In genomic region chr17:45948881-45949624, GRCh38 we compare ENCODE assay signal across 9 cellular contexts. TPM values are rescaled to one million over a fixed set of nuclear protein-coding genes. Genes with fewer than 3 reads are reported as not detected.
DNase-seq lines count a peak whose midpoint lies in the region; ATAC-seq, FAIRE-seq and TF ChIP-seq lines count a peak whose summit lies in the region.
"Had no signal": no experiment of that assay in that cellular context is flagged by ENCODE, and none has a peak within 500 bp of the region (broad histone marks: within the 10 kb centered on the region; RNA-seq: fewer than 3 reads in every experiment).

No MANE protein-coding gene starts in this region.

- peak; percentile 91 for TF ChIP-seq CTCF in bronchial epithelial cell (IDR thresholded peaks at IDR 0.05; ENCODE audit: insufficient read depth, low read length, severe bottlenecking)

- H3K36me3 ChIP-seq in bronchial epithelial cell (ENCODE audit: control insufficient read depth, insufficient read depth, low read length) = no peaks in the 10 kb centered on the region

- H3K4me3 ChIP-seq in bronchial epithelial cell (ENCODE audit: low read depth, low read length) = peak overlapping the region; percentile 13

- FAIRE-seq in bronchial epithelial cell (lab: Jason Lieb, UNC) = no peak
- FAIRE-seq: TTC549 had no signal

- H3K27me3 ChIP-seq in bronchial epithelial cell (ENCODE audit: control insufficient read depth, insufficient read depth, low read length) = peaks cover 17% of the 10 kb centered on the region

- DNase-seq in DMS53 (lab: John Stamatoyannopoulos, UW) = peak; percentile 93
- DNase-seq in KBM-7 = peak; percentile 71
- peak; percentile 18 to 54 (median 25) for DNase-seq in activated CD4-positive, CD25-positive, alpha-beta regulatory T cell (lab: John Stamatoyannopoulos, UW)
- DNase-seq in bronchial epithelial cell (ENCODE audit: low read depth) = peak; percentile 31
- DNase-seq in iris pigment epithelial cell (ENCODE audit: low read depth) = peak; percentile 70
- peak; percentile 69 for DNase-seq in stimulated activated CD4-positive, alpha-beta T cell treated with anti-CD3 and anti-CD28 coated beads, Interleukin-12 subunit alpha, Interleukin-12 subunit beta, amount 100 ng/mL, for 4 hours
- DNase-seq in NCI-H1417 treated with DMSO at 0.1 percent for 48 hours (lab: John Stamatoyannopoulos, UW) = no peak

- no peak for ATAC-seq in GM19452 (IDR thresholded peaks at IDR 0.05; ENCODE audit: unreplicated experiment)

- in situ Hi-C loops in KBM-7 (cut with MboI; ENCODE audit: low pct_unique_long_range_greater_than_20kb, low sequenced_read_pairs) = no loop called here

RNA-seq across cellular contexts. Expression of gene STH, which starts 50.0 kb away (rescaled TPM):
- total RNA-seq in bronchial epithelial cell = not detected in 2 replicates

RNA-seq across cellular contexts. Expression of gene MAPT, which starts 54.7 kb away (rescaled TPM):
- total RNA-seq in bronchial epithelial cell = 0.13 and 0.26 TPM in 2 replicates
